In genomic region chr3:106067711-106068110, GRCh38 we compare ENCODE assay signal across 15 cellular contexts.
DNase-seq lines count a peak whose midpoint lies in the region; ATAC-seq and FAIRE-seq lines count a peak whose summit lies in the region.
"Had no signal": no experiment of that assay in that cellular context is flagged by ENCODE, and none has a peak within 500 bp of the region (broad histone marks: within the 10 kb centered on the region; RNA-seq: fewer than 3 reads in every experiment).

No MANE protein-coding gene starts in this region.

- peak overlapping the region; percentile 86 for H3K27ac Mint-ChIP-seq in central memory CD8-positive, alpha-beta T cell (ENCODE audit: low read depth)
- H3K27ac Mint-ChIP-seq: nephron had no signal

- ATAC-seq in GM18511 (IDR thresholded peaks at IDR 0.05; ENCODE audit: unreplicated experiment) (peak; percentile 85), GM21447 (IDR thresholded peaks at IDR 0.05; ENCODE audit: unreplicated experiment) (peak; percentile 77), HG03064 (IDR thresholded peaks at IDR 0.05; ENCODE audit: low read depth, unreplicated experiment) (peak; percentile 51)
- ATAC-seq in central memory CD8-positive, alpha-beta T cell (replicated peaks; ENCODE audit: extremely low read depth, poor library complexity, severe bottlenecking), result no peak

- no peaks in the 10 kb centered on the region for H3K27me3 Mint-ChIP-seq in central memory CD8-positive, alpha-beta T cell

- no peak overlapping the region for H3K4me3 Mint-ChIP-seq in central memory CD8-positive, alpha-beta T cell
- H3K4me3 Mint-ChIP-seq: nephron had no signal

- H3K4me1 Mint-ChIP-seq in central memory CD8-positive, alpha-beta T cell, result peaks cover 19% of the 10 kb centered on the region
- H3K4me1 Mint-ChIP-seq: nephron had no signal

- FAIRE-seq in HTR-8/SVneo (lab: Jason Lieb, UNC), result no peak
- FAIRE-seq: keratinocyte had no signal

- peaks cover 5% of the 10 kb centered on the region for H3K9me3 Mint-ChIP-seq in central memory CD8-positive, alpha-beta T cell

- DNase-seq in central memory CD8-positive, alpha-beta T cell (ENCODE audit: low spot score in 2 of 2), result no peak
- no peak for DNase-seq in activated naive CD4-positive, alpha-beta T cell treated with anti-CD3 and anti-CD28 coated beads, Interleukin-2, amount 50 U/mL, for 16 hours
- DNase-seq in cortex of kidney (lab: John Stamatoyannopoulos, UW) (no peak), HTR-8/SVneo (ENCODE audit: insufficient read length, low spot score) (no peak), NCI-H510A (lab: John Stamatoyannopoulos, UW) (no peak)
- DNase-seq: activated CD4-positive, alpha-beta T cell treated with anti-CD3 and anti-CD28 coated beads, Interleukin-2, amount 50 U/mL, for 1 hour; activated gamma-delta T cell treated with Interleukin-2 at 50 U/mL for 16 hours; NCI-H1048; NK-92 treated with Interleukin-12 subunit alpha and Interleukin-12 subunit beta, amount 100 ng/mL, for 24 hours; uterus had no signal

- H3K36me3 Mint-ChIP-seq in central memory CD8-positive, alpha-beta T cell (ENCODE audit: insufficient read depth), result peaks cover 4% of the 10 kb centered on the region
